Comparison of ENCODE assay signal across 12 cellular contexts in the genomic region with DNA sequence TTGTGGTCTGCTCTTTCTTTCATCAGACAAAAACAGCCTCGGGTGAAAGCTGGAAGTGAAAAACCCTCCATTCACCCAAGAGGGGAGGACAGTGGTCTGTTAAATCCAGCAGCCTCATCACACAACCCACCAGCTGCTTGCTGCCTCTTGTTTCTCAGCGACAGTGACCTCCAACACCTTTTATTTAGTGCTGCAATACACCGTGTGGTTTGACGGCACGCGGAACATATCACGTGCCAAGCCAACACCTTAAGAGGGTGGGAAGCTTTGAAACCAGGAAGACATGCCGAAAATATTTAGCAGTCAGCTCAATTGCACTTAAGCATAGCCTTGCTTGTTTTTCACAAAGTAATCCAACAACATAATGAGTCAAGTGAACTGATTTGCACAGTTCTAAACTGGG. TPM values are rescaled to one million over a fixed set of nuclear protein-coding genes. Genes with fewer than 3 reads are reported as not detected.
DNase-seq lines count a peak whose midpoint lies in the region; TF ChIP-seq lines count a peak whose summit lies in the region.
"Had no signal": no experiment of that assay in that cellular context is flagged by ENCODE, and none has a peak within 500 bp of the region (broad histone marks: within the 10 kb centered on the region; RNA-seq: fewer than 3 reads in every experiment).

No MANE protein-coding gene starts in this region.

- peak in 2 of 4 donors; percentile 40 to 41 for TF ChIP-seq POLR2A in esophagus squamous epithelium (IDR thresholded peaks at IDR 0.05)

- no peaks in the 10 kb centered on the region for H3F3A ChIP-seq in MM.1S (ENCODE audit: insufficient read depth, low read length)

- peaks cover 18% of the 10 kb centered on the region for H3K36me3 Mint-ChIP-seq in progenitor cell of endocrine pancreas (ENCODE audit: insufficient read depth)
- no peaks in the 10 kb centered on the region for H3K36me3 Mint-ChIP-seq in endothelial cell (ENCODE audit: low read depth, unreplicated experiment)

- DNase-seq in DMS79 (lab: John Stamatoyannopoulos, UW) (peak; percentile 51), esophagus squamous epithelium (lab: John Stamatoyannopoulos, UW) (no peak), progenitor cell of endocrine pancreas (ENCODE audit: low spot score, unreplicated experiment) (no peak), MM.1S (no peak), BE2C (no peak), endothelial cell (ENCODE audit: low spot score) (no peak), medulla oblongata (ENCODE audit: extremely low spot score) (no peak)
- DNase-seq in Jurkat, Clone E6-1 (ENCODE audit: low read depth, low spot score) = peak; percentile 58
- DNase-seq: activated T-cell treated with anti-CD3 and anti-CD28 coated beads, Interleukin-2, amount 50 U/mL, for 24 hours; T-helper 9 cell had no signal

- H3K27ac ChIP-seq in esophagus squamous epithelium = peak overlapping the region; percentile 75 to 87 (median 80)
- H3K27ac ChIP-seq in MM.1S (ENCODE audit: low read length) = no peak overlapping the region
- H3K27ac ChIP-seq: BLaER1 treated with 17β-estradiol and CSF1 and Interleukin-3, amounts not matched to agents 10 nM and 100 nM; gastroesophageal sphincter had no signal

- WGBS in esophagus squamous epithelium, 2 donors = 28% methylated on average over 8 of the region's 8 CpGs

- H3K79me2 ChIP-seq in MM.1S (ENCODE audit: low read length) = no peaks in the 10 kb centered on the region

- no peaks in the 10 kb centered on the region for H3K9me2 ChIP-seq in MM.1S (replicated peaks; ENCODE audit: insufficient read depth, low read length)

- H3K4me3 ChIP-seq in Jurkat, Clone E6-1 (ENCODE audit: low read length) = peak overlapping the region; percentile 6
- H3K4me3 ChIP-seq in esophagus squamous epithelium (peak overlapping the region; percentile 6 to 47 (median 38)), MM.1S (ENCODE audit: low read length) (no peak overlapping the region), BE2C (ENCODE audit: low read depth, low read length) (no peak overlapping the region)
- H3K4me3 ChIP-seq: BLaER1 treated with 17β-estradiol and CSF1 and Interleukin-3, amounts not matched to agents 10 nM and 100 nM; gastroesophageal sphincter had no signal

- TF ChIP-seq CTCF in esophagus squamous epithelium (IDR thresholded peaks at IDR 0.05) (no peak), progenitor cell of endocrine pancreas (IDR thresholded peaks at IDR 0.05; ENCODE audit: unreplicated experiment) (no peak), MM.1S (IDR thresholded peaks at IDR 0.05; ENCODE audit: low read length) (no peak), BE2C (IDR thresholded peaks at IDR 0.05; ENCODE audit: low read depth, low read length) (no peak), endothelial cell (IDR thresholded peaks at IDR 0.05; ENCODE audit: unreplicated experiment) (no peak)

- H3K9me3 ChIP-seq in esophagus squamous epithelium = no peaks in the 10 kb centered on the region
- H3K9me3 ChIP-seq in MM.1S (replicated peaks; ENCODE audit: insufficient read depth, low read length) = no peaks in the 10 kb centered on the region
- H3K9me3 ChIP-seq in BE2C = no peaks in the 10 kb centered on the region
- H3K9me3 ChIP-seq: BLaER1 treated with 17β-estradiol and CSF1 and Interleukin-3, amounts not matched to agents 10 nM and 100 nM; gastroesophageal sphincter had no signal

- H3K4me1 ChIP-seq in esophagus squamous epithelium (peaks cover 3 to 65% (median 9%) of the 10 kb centered on the region in 3 donors), MM.1S (ENCODE audit: low read length) (no peaks in the 10 kb centered on the region), BE2C (no peaks in the 10 kb centered on the region)
- H3K4me1 ChIP-seq: BLaER1 treated with 17β-estradiol and CSF1 and Interleukin-3, amounts not matched to agents 10 nM and 100 nM; gastroesophageal sphincter had no signal

- no peaks in the 10 kb centered on the region for H3K27me3 Mint-ChIP-seq in progenitor cell of endocrine pancreas
- no peaks in the 10 kb centered on the region for H3K27me3 Mint-ChIP-seq in endothelial cell (ENCODE audit: unreplicated experiment)
- H3K27me3 Mint-ChIP-seq: activated T-cell treated with anti-CD3 and anti-CD28 coated beads, Interleukin-2, amount 50 U/mL, for 24 hours had no signal

- H3K9ac ChIP-seq in MM.1S (ENCODE audit: low read length) = no peak overlapping the region
- H3K9ac ChIP-seq: BLaER1 treated with 17β-estradiol and CSF1 and Interleukin-3, amounts not matched to agents 10 nM and 100 nM had no signal

- H3K9me3 Mint-ChIP-seq in progenitor cell of endocrine pancreas (ENCODE audit: low read depth) = no peaks in the 10 kb centered on the region
- H3K9me3 Mint-ChIP-seq in endothelial cell (ENCODE audit: unreplicated experiment) = no peaks in the 10 kb centered on the region
- H3K9me3 Mint-ChIP-seq: activated T-cell treated with anti-CD3 and anti-CD28 coated beads, Interleukin-2, amount 50 U/mL, for 24 hours had no signal

- intact Hi-C loops in esophagus squamous epithelium (cut with DNase I) = no loop called here

- H3K36me3 ChIP-seq in esophagus squamous epithelium (peaks cover 0 to 10% (median 0%) of the 10 kb centered on the region in 3 donors), MM.1S (replicated peaks; ENCODE audit: insufficient read depth, low read length) (no peaks in the 10 kb centered on the region), BE2C (no peaks in the 10 kb centered on the region)
- H3K36me3 ChIP-seq: BLaER1 treated with 17β-estradiol and CSF1 and Interleukin-3, amounts not matched to agents 10 nM and 100 nM had no signal

- H3K27ac Mint-ChIP-seq in progenitor cell of endocrine pancreas = peak overlapping the region; percentile 71
- no peak overlapping the region for H3K27ac Mint-ChIP-seq in endothelial cell (ENCODE audit: unreplicated experiment)
- H3K27ac Mint-ChIP-seq: activated T-cell treated with anti-CD3 and anti-CD28 coated beads, Interleukin-2, amount 50 U/mL, for 24 hours had no signal

- H3K27me3 ChIP-seq in esophagus squamous epithelium = no peaks in the 10 kb centered on the region
- H3K27me3 ChIP-seq in MM.1S (replicated peaks; ENCODE audit: insufficient read depth, low read length) = no peaks in the 10 kb centered on the region
- H3K27me3 ChIP-seq in BE2C = peaks cover 36% of the 10 kb centered on the region
- H3K27me3 ChIP-seq: BLaER1 treated with 17β-estradiol and CSF1 and Interleukin-3, amounts not matched to agents 10 nM and 100 nM; gastroesophageal sphincter had no signal

- no peak overlapping the region for H3K4me2 ChIP-seq in MM.1S (ENCODE audit: low read depth, low read length)
- H3K4me2 ChIP-seq: BLaER1 treated with 17β-estradiol and CSF1 and Interleukin-3, amounts not matched to agents 10 nM and 100 nM had no signal

- no peaks in the 10 kb centered on the region for H4K20me1 ChIP-seq in MM.1S (ENCODE audit: insufficient read depth, low read length)
- H4K20me1 ChIP-seq: BLaER1 treated with 17β-estradiol and CSF1 and Interleukin-3, amounts not matched to agents 10 nM and 100 nM had no signal

- H3K4me3 Mint-ChIP-seq in progenitor cell of endocrine pancreas (ENCODE audit: low read depth) = no peak overlapping the region
- no peak overlapping the region for H3K4me3 Mint-ChIP-seq in endothelial cell (ENCODE audit: unreplicated experiment)
- H3K4me3 Mint-ChIP-seq: activated T-cell treated with anti-CD3 and anti-CD28 coated beads, Interleukin-2, amount 50 U/mL, for 24 hours had no signal

- no peak overlapping the region for H2AFZ ChIP-seq in MM.1S (ENCODE audit: low read length)

- H3K4me1 Mint-ChIP-seq in progenitor cell of endocrine pancreas (ENCODE audit: low read depth) = peaks cover 21% of the 10 kb centered on the region
- H3K4me1 Mint-ChIP-seq in endothelial cell (ENCODE audit: unreplicated experiment) = peaks cover 5% of the 10 kb centered on the region

RNA-seq across cellular contexts. Expression of a gene that starts 39.8 kb away (rescaled TPM):
- polyA plus RNA-seq in Jurkat, Clone E6-1 (2012; ENCODE audit: insufficient read depth, insufficient read length) = 1.1 TPM
- 10 to 100 TPM in 2 of 4 donors, 1 to 10 TPM in 2; 6.0 to 18.3 (median 13.2) TPM for total RNA-seq in esophagus squamous epithelium
- total RNA-seq in progenitor cell of endocrine pancreas = 25.9 and 30.6 TPM in 2 replicates
- 0.25 TPM for polyA plus RNA-seq in BE2C (2012; ENCODE audit: insufficient read depth, insufficient read length, low read depth)
- total RNA-seq in endothelial cell (ENCODE audit: unreplicated experiment) = 12.2 TPM

RNA-seq across cellular contexts. Expression of a gene that starts 55.5 kb away (rescaled TPM):
- 0.27 TPM for polyA plus RNA-seq in Jurkat, Clone E6-1 (2012; ENCODE audit: insufficient read depth, insufficient read length)
- total RNA-seq in esophagus squamous epithelium (10 to 100 TPM; 23.4 to 36.7 (median 26.7) TPM), progenitor cell of endocrine pancreas (32.8 and 35.0 TPM in 2 replicates), endothelial cell (ENCODE audit: unreplicated experiment) (0.62 TPM)
- not detected for polyA plus RNA-seq in BE2C (2012; ENCODE audit: insufficient read depth, insufficient read length, low read depth)

Comparison
In these comparisons a context has a peak if more than half of its experiments do, and no peak if none do; other contexts are left out.
1. DNase-seq: peak in DMS79 (single experiment) and Jurkat, Clone E6-1 (single experiment); none in esophagus squamous epithelium (single experiment), progenitor cell of endocrine pancreas (single experiment), MM.1S (single experiment), BE2C (single experiment), endothelial cell (single experiment) and medulla oblongata (single experiment).
2. H3K4me3 ChIP-seq: peak in Jurkat, Clone E6-1 (single experiment) and esophagus squamous epithelium (4 of 4); none in MM.1S (single experiment) and BE2C (single experiment).
3. RNA of a gene that starts 55.5 kb away (total RNA-seq): 32.8 to 35.0 TPM in progenitor cell of endocrine pancreas and 23.4 to 36.7 TPM in esophagus squamous epithelium; 0.62 TPM in endothelial cell (single experiment); every median in the first group is over 10 times any median in the second.